ENCODE assay signal across 17 cellular contexts in the genomic region with DNA sequence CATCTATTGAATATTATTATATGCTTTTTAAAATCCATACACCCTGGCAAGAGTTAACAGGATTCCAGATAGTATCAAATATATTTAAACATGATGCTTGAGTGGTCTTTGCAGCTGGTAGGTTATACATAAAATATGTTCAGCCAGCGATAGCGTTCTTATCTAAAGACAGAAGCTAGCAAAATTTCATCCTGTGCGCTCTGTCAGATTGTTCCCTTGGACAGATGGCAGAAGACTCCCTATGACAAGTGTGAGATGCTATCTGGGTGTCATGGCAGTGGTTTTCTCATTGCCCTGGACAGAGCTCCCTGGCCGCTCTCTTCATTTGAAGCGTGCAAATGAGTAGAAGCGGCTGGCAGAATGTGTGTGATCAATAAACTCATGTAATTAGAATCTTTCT.
"Had no signal": no experiment of that assay in that cellular context is flagged by ENCODE, and none has a peak within 500 bp of the region (broad histone marks: within the 10 kb centered on the region; RNA-seq: fewer than 3 reads in every experiment).

No MANE protein-coding gene starts in this region.

- DNase-seq: dermis blood vessel endothelial cell; dorsolateral prefrontal cortex; effector CD4-positive, alpha-beta T cell; effector memory CD4-positive, alpha-beta T cell; foreskin keratinocyte; head of caudate nucleus; heart right ventricle; hippocampal formation; left cardiac atrium; left lung; left ventricle myocardium superior; lower lobe of right lung; mesenchymal stem cell; midbrain had no signal

- H3K4me3 ChIP-seq: coronary artery, dorsolateral prefrontal cortex, esophagus muscularis mucosa, gastroesophageal sphincter, heart right ventricle, left lung, lower lobe of right lung had no signal

- H3K36me3 ChIP-seq: esophagus muscularis mucosa, gastroesophageal sphincter, heart right ventricle, left lung, lower lobe of right lung had no signal

- H3K27ac ChIP-seq: coronary artery, dorsolateral prefrontal cortex, esophagus muscularis mucosa, foreskin keratinocyte, gastroesophageal sphincter, heart right ventricle, left lung, lower lobe of right lung had no signal

- H3K27me3 ChIP-seq: esophagus muscularis mucosa, foreskin keratinocyte, gastroesophageal sphincter, heart right ventricle, left lung had no signal

- ATAC-seq: foreskin keratinocyte, gastroesophageal sphincter, heart right ventricle, left cardiac atrium, left lung, left ventricle myocardium superior, lower lobe of right lung had no signal

- H3K4me1 ChIP-seq: esophagus muscularis mucosa, foreskin keratinocyte, gastroesophageal sphincter, heart right ventricle, left lung, lower lobe of right lung had no signal
